ENCODE assay signal across 8 cellular contexts in genomic region chr16:15643453-15644305, GRCh38. TPM values are rescaled to one million over a fixed set of nuclear protein-coding genes. Genes with fewer than 3 reads are reported as not detected.
DNase-seq lines count a peak whose midpoint lies in the region; ATAC-seq, FAIRE-seq and TF ChIP-seq lines count a peak whose summit lies in the region.

No MANE protein-coding gene starts in this region.

- H3K36me3 ChIP-seq in GM12878 (ENCODE audit: control insufficient read depth in 2 of 2, insufficient read depth in 2 of 2, low read length in 1 of 2) = no peaks in the 10 kb centered on the region
- H3K36me3 ChIP-seq in iPS-15b (ENCODE audit: control insufficient read depth, insufficient read depth, low read length) = peaks cover 7% of the 10 kb centered on the region
- H3K36me3 ChIP-seq in skeletal muscle tissue (ENCODE audit: control insufficient read depth in 3 of 3, insufficient read depth in 3 of 3, low read length in 3 of 3) = peaks cover 0 to 5% (median 5%) of the 10 kb centered on the region in 3 donors

- under 1% methylated on average over 22 of the region's 22 CpGs for WGBS in GM12878 (ENCODE audit: insufficient coverage, insufficient replicate concordance, low lambda C conversion rate, missing lambda C conversion rate)

- TF ChIP-seq EP300 in GM12878 (IDR thresholded peaks at IDR 0.05; ENCODE audit: borderline replicate concordance in 1 of 2, control insufficient read depth in 1 of 2, low read depth in 2 of 2, low read length in 2 of 2) = no peak; a peak in 1 of 4 replicates

- H3K4me2 ChIP-seq in GM12878 (ENCODE audit: control insufficient read depth, insufficient read depth) = peak overlapping the region; percentile 75

- POLR2A ChIA-PET in GM12878 (lab: Charles Lee) = interaction anchor here (0.9 to 3.7 kb wide), 5 partner anchors 8 to 1817 kb away, joined by 4 to 29 read pairs (median 16); partner anchors contain the start of gene NDE1

- peak; percentile 5; the same call in 2 of the 3 replicates for ATAC-seq in GM12878

- DNase-seq in activated CD8-positive, alpha-beta memory T cell treated with anti-CD3 and anti-CD28 coated beads for 24 hours = peak; percentile 69
- DNase-seq in activated CD8-positive, alpha-beta memory T cell treated with anti-CD3 and anti-CD28 coated beads, Interleukin-2, amount 50 U/mL, for 48 hours = no peak
- DNase-seq in LoVo (ENCODE audit: low spot score) (peak; percentile 64), SIG-M5 treated with dmso at 0.1 percent for 504 hours (lab: John Stamatoyannopoulos, UW; ENCODE audit: unreplicated experiment) (peak; percentile 78), GM12878 (ENCODE audit: low read depth, low spot score) (no peak), HPDE6-E6E7 (ENCODE audit: extremely low spot score) (no peak)

- H3K4me3 ChIP-seq in GM12878 (peak overlapping the region; percentile 79), iPS-15b (ENCODE audit: low read depth, low read length) (peak overlapping the region; percentile 92), skeletal muscle tissue (ENCODE audit: low read length in 3 of 3) (peak overlapping the region; percentile 87 to 98 (median 97))

- H3K9ac ChIP-seq in GM12878 (ENCODE audit: control insufficient read depth, insufficient read depth, low read length) (peak overlapping the region; percentile 90), iPS-15b (ENCODE audit: low read depth, low read length) (peak overlapping the region; percentile 93), skeletal muscle tissue (ENCODE audit: low read depth in 1 of 3, low read length in 3 of 3) (peak overlapping the region; percentile 99 to 100 (median 100))

- BruUV-seq in GM12878 (replicated peaks; lab: Mats Ljungman, UMichigan) = TSS peak; percentile 91

- H3K79me2 ChIP-seq in GM12878 (ENCODE audit: control insufficient read depth, insufficient read depth, low read length) = peaks cover 33% of the 10 kb centered on the region

- SMC1A ChIA-PET in GM12878 (lab: Charles Lee; ENCODE audit: uncharacterized antibody, unreplicated experiment) = interaction anchor here (0.6 to 5.5 kb wide), 8 partner anchors 9 to 1620 kb away, joined by 3 to 43 read pairs (median 3); no protein-coding TSS in a partner anchor

- H3K27me3 ChIP-seq in GM12878 (replicated peaks in 1 of 2; ENCODE audit: control insufficient read depth in 2 of 2, insufficient read depth in 2 of 2, low read length in 1 of 2) = no peaks in the 10 kb centered on the region
- H3K27me3 ChIP-seq in iPS-15b (ENCODE audit: control insufficient read depth, insufficient read depth, low read length) = no peaks in the 10 kb centered on the region
- no peaks in the 10 kb centered on the region for H3K27me3 ChIP-seq in skeletal muscle tissue (ENCODE audit: control insufficient read depth in 3 of 3, insufficient read depth in 3 of 3, low read length in 3 of 3)

- peak; percentile 19 to 28 (median 24); a peak in 2 of 6 replicates for TF ChIP-seq CTCF in GM12878 (IDR thresholded peaks at IDR 0.05 in 2 of 3, conservative IDR thresholded peaks at IDR 0.05 in 1 of 3; ENCODE audit: control insufficient read depth in 2 of 3, extremely low read depth in 1 of 3, insufficient read depth in 1 of 3, low read depth in 3 of 3, low read length in 3 of 3)

- peak overlapping the region; percentile 79 for H2AFZ ChIP-seq in GM12878 (ENCODE audit: control insufficient read depth, low read depth, low read length)

- TF ChIP-seq RAD21 in GM12878 (IDR thresholded peaks at IDR 0.05; ENCODE audit: insufficient read depth, low read depth, low read length) = 0 out of 2 replicates have a peak, but pooled peaks have one; percentile 7

- intact Hi-C loops in GM12878 (cut with micrococcal nuclease; ENCODE audit: unreplicated experiment) = loop anchor here (1.0 to 2.0 kb wide), 2 partner anchors 8 to 53 kb away; no protein-coding TSS in a partner anchor

- peak overlapping the region; percentile 97 for H3K27ac ChIP-seq in GM12878 (ENCODE audit: control insufficient read depth, insufficient read depth)
- H3K27ac ChIP-seq in skeletal muscle tissue (ENCODE audit: low read depth, low read length) = peak overlapping the region; percentile 99

- FAIRE-seq in GM12878 (lab: Jason Lieb, UNC) = no peak

- no peaks in the 10 kb centered on the region for H4K20me1 ChIP-seq in GM12878 (ENCODE audit: control insufficient read depth, insufficient read depth)

- H3K9me3 ChIP-seq in GM12878 (replicated peaks; ENCODE audit: control insufficient read depth, insufficient read depth, low read length) (no peaks in the 10 kb centered on the region), iPS-15b (ENCODE audit: control insufficient read depth, insufficient read depth, low read length) (no peaks in the 10 kb centered on the region), skeletal muscle tissue (ENCODE audit: control insufficient read depth in 3 of 3, low read length in 3 of 3) (no peaks in the 10 kb centered on the region)

- H3K4me1 ChIP-seq in GM12878 (ENCODE audit: control insufficient read depth, insufficient read depth, low read length) (peaks cover 31% of the 10 kb centered on the region), iPS-15b (ENCODE audit: control insufficient read depth, insufficient read depth, low read length) (peaks cover 8% of the 10 kb centered on the region), skeletal muscle tissue (ENCODE audit: control insufficient read depth in 3 of 3, insufficient read depth in 3 of 3, low read length in 3 of 3) (peaks cover 13 to 25% (median 22%) of the 10 kb centered on the region in 3 donors)

- RAD21 ChIA-PET in GM12878 (lab: Charles Lee; ENCODE audit: unreplicated experiment) = interaction anchor here (0.6 to 2.3 kb wide), 9 partner anchors 10 to 216 kb away, joined by 3 to 20 read pairs (median 4); no protein-coding TSS in a partner anchor

- in situ Hi-C loops in GM12878 (cut with MboI) = loop anchor here (25.0 kb wide), 1 partner anchor 1006 kb away; the partner anchor contains the start of genes BFAR and PARN

- TF ChIP-seq POLR2A in GM12878 (IDR thresholded peaks at IDR 0.05; ENCODE audit: low read depth, low read length) = no peak

- CTCF ChIA-PET in GM12878 (lab: Yijun Ruan, JAX) = interaction anchor here (0.6 to 3.5 kb wide), 7 partner anchors 10 to 680 kb away, joined by 3 to 14 read pairs (median 5); no protein-coding TSS in a partner anchor

TF ChIP-seq in GM12878, 131 proteins besides CTCF, POLR2A, EP300 and RAD21 (continues in another document):
- TF ChIP-seq POU2F2 (IDR thresholded peaks at IDR 0.05; ENCODE audit: borderline replicate concordance, low read depth, low read length) = 0 out of 3 replicates have a peak, but pooled peaks have one; percentile 19
- TF ChIP-seq SPI1 (IDR thresholded peaks at IDR 0.05; ENCODE audit: borderline replicate concordance, insufficient read depth, low read depth, low read length) = no peak
- TF ChIP-seq NR2C1 (IDR thresholded peaks at IDR 0.05) = no peak
- peak; percentile 63 for TF ChIP-seq RELB (IDR thresholded peaks at IDR 0.05; ENCODE audit: low read depth)
- TF ChIP-seq RAD51 (IDR thresholded peaks at IDR 0.05) = peak; percentile 97

RNA-seq across cellular contexts. Expression of gene MARF1, which starts 0.7 kb away (rescaled TPM):
- total RNA-seq in GM12878 (2013; cell fraction: nucleolus; rRNA removed) = 164 and 178 TPM in 2 replicates
- total RNA-seq in GM12878 (2014; rRNA removed) (11.7 and 13.8 TPM in 2 replicates), GM12878 (2014; rRNA removed; fragmentation: Illumina TruSeq; extraction: Trizol) (13.0 and 13.5 TPM in 2 replicates), GM12878 (2021) (40.1 and 41.6 TPM in 2 replicates), skeletal muscle tissue (16.7 TPM)
- polyA plus RNA-seq in GM12878 (2011; ENCODE audit: low read depth) = 21.0 TPM
- polyA plus RNA-seq in GM12878 (2011; rRNA removed) (21.4 and 24.1 TPM in 2 replicates), GM12878 (2014; fragmentation: Illumina TruSeq; extraction: Trizol) (23.8 and 27.7 TPM in 2 replicates), GM12878 (2014; fragmentation: Nextera tagmentation; extraction: Ambion mirVana) (1 to 10 TPM; 4.5 to 5.9 TPM), GM12878 (2014; rRNA removed) (19.1 and 20.7 TPM in 2 replicates), GM12878 (2016; fragmentation: Nextera tagmentation; extraction: Ambion mirVana) (10 to 100 TPM; 13.4 to 14.3 TPM)
- 13.3 and 19.5 TPM in 2 replicates for polyA plus RNA-seq in GM12878 (2011; cell fraction: cytosol; rRNA removed)
- 75.8 and 83.5 TPM in 2 replicates for polyA plus RNA-seq in GM12878 (2011; cell fraction: nucleus; rRNA removed)
- 19.9 and 20.7 TPM in 2 replicates for polyA plus RNA-seq in GM12878 (2012)
- polyA minus RNA-seq in GM12878 (2011; rRNA and poly(A)+ RNA removed) = 27.6 and 60.3 TPM in 2 replicates
- polyA minus RNA-seq in GM12878 (2011; cell fraction: cytosol; rRNA and poly(A)+ RNA removed) = 13.4 and 13.9 TPM in 2 replicates
- polyA minus RNA-seq in GM12878 (2011; cell fraction: nucleus; rRNA and poly(A)+ RNA removed) = 34.2 and 47.5 TPM in 2 replicates

RNA-seq across cellular contexts. Expression of gene NDE1, which starts 6.4 kb away (rescaled TPM):
- total RNA-seq in GM12878 (2013; cell fraction: nucleolus; rRNA removed) = 114 and 115 TPM in 2 replicates
- total RNA-seq in GM12878 (2014; rRNA removed) (68.4 and 73.1 TPM in 2 replicates), GM12878 (2014; rRNA removed; fragmentation: Illumina TruSeq; extraction: Trizol) (89.0 and 92.8 TPM in 2 replicates), GM12878 (2021) (148 and 156 TPM in 2 replicates), skeletal muscle tissue (12.5 TPM)
- polyA plus RNA-seq in GM12878 (2011; ENCODE audit: low read depth) = 32.2 TPM
- polyA plus RNA-seq in GM12878 (2011; rRNA removed) (47.9 and 51.1 TPM in 2 replicates), GM12878 (2014; fragmentation: Illumina TruSeq; extraction: Trizol) (105 and 106 TPM in 2 replicates), GM12878 (2014; fragmentation: Nextera tagmentation; extraction: Ambion mirVana) (1 to 10 TPM; 5.7 to 7.4 TPM), GM12878 (2014; rRNA removed) (82.8 and 92.7 TPM in 2 replicates), GM12878 (2016; fragmentation: Nextera tagmentation; extraction: Ambion mirVana) (100 to 1,000 TPM in 1 of 2 experiments, 10 to 100 TPM in 1; 94.6 to 110 TPM)
- 62.1 and 78.8 TPM in 2 replicates for polyA plus RNA-seq in GM12878 (2011; cell fraction: cytosol; rRNA removed)
- 34.2 and 47.9 TPM in 2 replicates for polyA plus RNA-seq in GM12878 (2011; cell fraction: nucleus; rRNA removed)
- 51.2 and 74.8 TPM in 2 replicates for polyA plus RNA-seq in GM12878 (2012)
- polyA minus RNA-seq in GM12878 (2011; rRNA and poly(A)+ RNA removed) = 39.5 and 59.3 TPM in 2 replicates
- polyA minus RNA-seq in GM12878 (2011; cell fraction: cytosol; rRNA and poly(A)+ RNA removed) = 40.0 and 49.7 TPM in 2 replicates
- polyA minus RNA-seq in GM12878 (2011; cell fraction: nucleus; rRNA and poly(A)+ RNA removed) = 20.6 and 44.3 TPM in 2 replicates

Comparison
In these comparisons a context has a peak if more than half of its experiments do, and no peak if none do; other contexts are left out.
1. DNase-seq: peak in activated CD8-positive, alpha-beta memory T cell treated with anti-CD3 and anti-CD28 coated beads for 24 hours (single experiment), LoVo (single experiment) and SIG-M5 treated with dmso at 0.1 percent for 504 hours (single experiment); none in activated CD8-positive, alpha-beta memory T cell treated with anti-CD3 and anti-CD28 coated beads, Interleukin-2, amount 50 U/mL, for 48 hours (single experiment), GM12878 (single experiment) and HPDE6-E6E7 (single experiment).
2. Peak in every context shown above with its lines, with median percentiles within 50 percentile points of each other: H3K4me3 ChIP-seq and H3K9ac ChIP-seq.